In the genomic region with DNA sequence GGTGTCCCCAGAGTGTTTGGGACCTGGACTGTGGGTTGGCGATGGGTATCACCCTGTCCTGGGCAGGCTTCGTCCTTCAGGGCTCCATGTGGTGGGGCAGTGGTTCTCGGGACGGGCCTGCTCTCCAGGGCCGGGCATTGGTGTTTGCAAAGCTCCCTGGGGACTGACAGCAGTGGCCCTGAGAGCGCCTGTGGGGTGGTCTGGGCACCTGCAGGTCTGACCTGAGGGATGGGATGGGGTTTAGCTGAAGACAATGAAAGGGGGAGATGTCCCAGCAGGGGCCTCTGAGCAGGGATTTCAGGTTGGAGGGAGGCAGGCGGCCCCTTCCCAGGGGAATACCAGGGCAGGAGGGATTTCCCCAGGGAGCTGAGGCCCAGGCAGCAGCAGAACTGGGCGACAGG, we compare ENCODE assay signal across 13 cellular contexts.
"Had no signal": no experiment of that assay in that cellular context is flagged by ENCODE, and none has a peak within 500 bp of the region (broad histone marks: within the 10 kb centered on the region; RNA-seq: fewer than 3 reads in every experiment).

No MANE protein-coding gene starts in this region.

- H3K4me3 ChIP-seq: hepatocyte, testis had no signal

- DNase-seq: activated CD4-positive, alpha-beta memory T cell treated with anti-CD3 and anti-CD28 coated beads, Interleukin-2, amount 10 ng/mL, durations not matched to agents 7 days and 5 days; amniotic stem cell; cerebellar nuclear complex; dermis blood vessel endothelial cell; erythroblast; kidney glomerular epithelial cell; nucleus accumbens; stimulated activated CD4-positive, alpha-beta T cell treated with anti-CD3 and anti-CD28 coated beads, Interleukin-4, amount 100 ng/mL, for 1 hour; stimulated activated CD8-positive, alpha-beta memory T cell treated with anti-CD3 and anti-CD28 coated beads, Interleukin-4, amount 100 ng/mL, for 48 hours; testis had no signal

- H3K4me2 ChIP-seq: hepatocyte had no signal

- H3K4me1 Mint-ChIP-seq: activated CD4-positive, alpha-beta memory T cell treated with anti-CD3 and anti-CD28 coated beads, Interleukin-2, amount 10 ng/mL, durations not matched to agents 7 days and 5 days; activated naive CD4-positive, alpha-beta T cell treated with anti-CD3 and anti-CD28 coated beads, Interleukin-2, amount 50 U/mL, for 24 hours had no signal

- H3K27ac Mint-ChIP-seq: activated CD4-positive, alpha-beta memory T cell treated with anti-CD3 and anti-CD28 coated beads, Interleukin-2, amount 10 ng/mL, durations not matched to agents 7 days and 5 days; activated naive CD4-positive, alpha-beta T cell treated with anti-CD3 and anti-CD28 coated beads, Interleukin-2, amount 50 U/mL, for 24 hours; stimulated activated naive CD8-positive, alpha-beta T cell treated with anti-CD3 and anti-CD28 coated beads, Interleukin-15, Interleukin-2, amounts not matched to agents 100 ng/mL and 50 ng/mL, for 24 hours had no signal

- H3K27me3 ChIP-seq: hepatocyte, testis had no signal

- H3K36me3 Mint-ChIP-seq: activated naive CD4-positive, alpha-beta T cell treated with anti-CD3 and anti-CD28 coated beads, Interleukin-2, amount 50 U/mL, for 24 hours had no signal

- H3K9me3 Mint-ChIP-seq: activated naive CD4-positive, alpha-beta T cell treated with anti-CD3 and anti-CD28 coated beads, Interleukin-2, amount 50 U/mL, for 24 hours had no signal

- H3K4me3 Mint-ChIP-seq: activated CD4-positive, alpha-beta memory T cell treated with anti-CD3 and anti-CD28 coated beads, Interleukin-2, amount 10 ng/mL, durations not matched to agents 7 days and 5 days; activated naive CD4-positive, alpha-beta T cell treated with anti-CD3 and anti-CD28 coated beads, Interleukin-2, amount 50 U/mL, for 24 hours; stimulated activated naive CD8-positive, alpha-beta T cell treated with anti-CD3 and anti-CD28 coated beads, Interleukin-15, Interleukin-2, amounts not matched to agents 100 ng/mL and 50 ng/mL, for 24 hours had no signal

- H3K27ac ChIP-seq: hepatocyte, testis had no signal

- H3K4me1 ChIP-seq: testis had no signal

- H3K9me3 ChIP-seq: testis had no signal
